8 cellular contexts compared by ENCODE assay signal in the genomic region with DNA sequence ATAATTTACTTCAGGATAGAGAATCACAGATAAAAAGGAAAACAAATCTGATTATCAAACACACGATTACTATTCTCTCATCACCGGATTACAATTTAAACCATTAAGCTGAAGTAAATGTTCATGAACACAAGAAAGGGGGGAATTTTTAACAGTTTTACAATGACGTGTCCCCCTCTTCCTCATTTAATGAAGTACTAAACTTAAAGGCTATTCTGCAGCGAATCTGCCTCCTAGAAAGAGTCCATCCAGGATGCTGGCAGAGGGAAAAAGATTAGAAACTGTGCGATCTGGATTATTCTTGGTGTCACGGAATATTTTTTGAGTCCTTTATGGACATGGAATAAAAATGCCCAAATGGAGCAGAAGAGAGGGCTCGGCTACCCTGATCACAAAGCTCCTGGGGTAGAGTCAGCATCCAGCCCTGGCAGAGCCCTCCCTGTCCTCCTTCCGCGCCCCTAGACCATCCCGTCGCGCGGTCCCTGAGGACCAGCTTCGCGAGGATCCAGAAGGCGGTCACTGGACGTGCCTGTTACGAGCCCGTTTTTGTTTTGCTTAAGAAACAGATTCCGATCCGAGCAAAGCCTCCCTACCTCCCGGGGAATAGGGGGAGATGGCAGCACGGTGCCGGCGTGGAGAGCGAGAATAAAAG. TPM values are rescaled to one million over a fixed set of nuclear protein-coding genes. Genes with fewer than 3 reads are reported as not detected.
DNase-seq lines count a peak whose midpoint lies in the region; ATAC-seq and TF ChIP-seq lines count a peak whose summit lies in the region.

No MANE protein-coding gene starts in this region.

- peaks cover 36% of the 10 kb centered on the region for H3K4me1 ChIP-seq in psoas muscle

- ATAC-seq in psoas muscle (peak in 2 of 4 donors; percentile 1), GM19455 (IDR thresholded peaks at IDR 0.05; ENCODE audit: unreplicated experiment) (no peak), HG02763 (IDR thresholded peaks at IDR 0.05; ENCODE audit: unreplicated experiment) (no peak)

- peak overlapping the region; percentile 94 to 99 (median 95) for H3K27ac Mint-ChIP-seq in CD14-positive monocyte

- H3K36me3 Mint-ChIP-seq in CD14-positive monocyte, result no peaks in the 10 kb centered on the region

- H3K27ac ChIP-seq in psoas muscle, result peak overlapping the region; percentile 100

- H3K27me3 ChIP-seq in psoas muscle (ENCODE audit: insufficient read depth in 3 of 3, low read length in 2 of 3), result no peaks in the 10 kb centered on the region

- WGBS in psoas muscle, 3 donors, result 1 to 4% (median 1%) methylated on average over 26 of the region's 26 CpGs

- intact Hi-C loops in CD14-positive monocyte (cut with micrococcal nuclease) (loop anchor here (5.0 to 10.0 kb wide), 4 partner anchors 37 to 127 kb away; a partner anchor contains a TSS), psoas muscle (cut with DNase I) (loop anchor here (1.0 to 10.0 kb wide), 4 partner anchors 78 to 141 kb away; no protein-coding TSS in a partner anchor)

- H3K36me3 ChIP-seq in psoas muscle (ENCODE audit: insufficient read depth in 1 of 2, low read depth in 1 of 2), result no peaks in the 10 kb centered on the region

- TF ChIP-seq CTCF in CD14-positive monocyte (IDR thresholded peaks at IDR 0.05), result no peak
- TF ChIP-seq CTCF in HFF-Myc (IDR thresholded peaks at IDR 0.05; ENCODE audit: low read depth, low read length, missing control alignments), result no peak
- no peak for TF ChIP-seq CTCF in WI38 (IDR thresholded peaks at IDR 0.05; ENCODE audit: low read depth, low read length)
- no peak for TF ChIP-seq CTCF in fibroblast of villous mesenchyme (IDR thresholded peaks at IDR 0.05; ENCODE audit: insufficient read depth, low read depth, low read length)
- TF ChIP-seq CTCF in psoas muscle (IDR thresholded peaks at IDR 0.05), result no peak

- peak overlapping the region; percentile 95 to 98 for H3K4me3 Mint-ChIP-seq in CD14-positive monocyte

- H3K4me1 Mint-ChIP-seq in CD14-positive monocyte, result peaks cover 36% of the 10 kb centered on the region

- H3K4me3 ChIP-seq in HFF-Myc (replicated peaks; ENCODE audit: low read depth, low read length) (peak overlapping the region; percentile 85), WI38 (ENCODE audit: low read depth, low read length) (peak overlapping the region; percentile 77), fibroblast of villous mesenchyme (ENCODE audit: low read depth, low read length) (peak overlapping the region; percentile 91), psoas muscle (peak overlapping the region; percentile 99)

- DNase-seq in CD14-positive monocyte (ENCODE audit: low spot score) (no peak), HFF-Myc (ENCODE audit: extremely low read depth, low read depth) (no peak), fibroblast of villous mesenchyme (ENCODE audit: low read depth) (no peak), psoas muscle (no peak), NOMO-1 treated with DMSO at 0.1 percent for 48 hours (lab: John Stamatoyannopoulos, UW; ENCODE audit: unreplicated experiment) (no peak)

- H3K9me3 ChIP-seq in psoas muscle, result no peaks in the 10 kb centered on the region

- H3K27me3 Mint-ChIP-seq in CD14-positive monocyte (ENCODE audit: low read depth in 3 of 3), result no peaks in the 10 kb centered on the region

- no peaks in the 10 kb centered on the region for H3K9me3 Mint-ChIP-seq in CD14-positive monocyte

RNA-seq across cellular contexts. Expression of a gene that starts 1.2 kb away (rescaled TPM):
- polyA plus RNA-seq in CD14-positive monocyte (10 to 100 TPM; 14.0 to 18.9 TPM), psoas muscle (10 to 100 TPM; 10.3 to 25.8 (median 14.7) TPM)
- total RNA-seq in fibroblast of villous mesenchyme (40.3 and 45.8 TPM in 2 replicates), psoas muscle (10 to 100 TPM; 27.0 to 31.7 (median 28.5) TPM)
